10 cellular contexts compared by ENCODE assay signal in genomic region chr17:82583720-82584234, GRCh38.
DNase-seq lines count a peak whose midpoint lies in the region; ATAC-seq and TF ChIP-seq lines count a peak whose summit lies in the region.
"Had no signal": no experiment of that assay in that cellular context is flagged by ENCODE, and none has a peak within 500 bp of the region (broad histone marks: within the 10 kb centered on the region; RNA-seq: fewer than 3 reads in every experiment).

No MANE protein-coding gene starts in this region.

- no peak overlapping the region for H3K4me3 Mint-ChIP-seq in activated naive CD4-positive, alpha-beta T cell treated with anti-CD3 and anti-CD28 coated beads, Interleukin-2, amount 10 ng/mL, durations not matched to agents 7 days and 5 days
- no peak overlapping the region for H3K4me3 Mint-ChIP-seq in activated CD8-positive, alpha-beta T cell treated with anti-CD3 and anti-CD28 coated beads for 36 hours
- H3K4me3 Mint-ChIP-seq in T-helper 2 cell treated with Interferon-gamma antibody and Interleukin-4, amounts not matched to agents 5 μg/mL and 100 μg/mL, for 36 hours, result no peak overlapping the region
- H3K4me3 Mint-ChIP-seq in mesothelial cell of epicardium, result no peak overlapping the region

- no peaks in the 10 kb centered on the region for H3K9me3 Mint-ChIP-seq in activated naive CD4-positive, alpha-beta T cell treated with anti-CD3 and anti-CD28 coated beads, Interleukin-2, amount 10 ng/mL, durations not matched to agents 7 days and 5 days
- H3K9me3 Mint-ChIP-seq in activated CD8-positive, alpha-beta T cell treated with anti-CD3 and anti-CD28 coated beads for 36 hours, result no peaks in the 10 kb centered on the region
- H3K9me3 Mint-ChIP-seq in T-helper 2 cell treated with Interferon-gamma antibody and Interleukin-4, amounts not matched to agents 5 μg/mL and 100 μg/mL, for 36 hours, result no peaks in the 10 kb centered on the region
- H3K9me3 Mint-ChIP-seq in mesothelial cell of epicardium, result no peaks in the 10 kb centered on the region

- POLR2A ChIA-PET in activated CD8-positive, alpha-beta T cell treated with anti-CD3 and anti-CD28 coated beads for 36 hours (lab: Charles Lee), result no interaction called here

- peaks cover 30% of the 10 kb centered on the region for H3K36me3 Mint-ChIP-seq in activated naive CD4-positive, alpha-beta T cell treated with anti-CD3 and anti-CD28 coated beads, Interleukin-2, amount 10 ng/mL, durations not matched to agents 7 days and 5 days
- H3K36me3 Mint-ChIP-seq in activated CD8-positive, alpha-beta T cell treated with anti-CD3 and anti-CD28 coated beads for 36 hours (ENCODE audit: low read depth), result peaks cover 28% of the 10 kb centered on the region
- H3K36me3 Mint-ChIP-seq in T-helper 2 cell treated with Interferon-gamma antibody and Interleukin-4, amounts not matched to agents 5 μg/mL and 100 μg/mL, for 36 hours (ENCODE audit: low read depth), result peaks cover 31% of the 10 kb centered on the region
- H3K36me3 Mint-ChIP-seq in mesothelial cell of epicardium, result peaks cover 32% of the 10 kb centered on the region

- CTCF ChIA-PET in activated naive CD4-positive, alpha-beta T cell treated with anti-CD3 and anti-CD28 coated beads, Interleukin-2, amount 10 ng/mL, durations not matched to agents 7 days and 5 days (lab: Charles Lee), result no interaction called here
- CTCF ChIA-PET in activated CD8-positive, alpha-beta T cell treated with anti-CD3 and anti-CD28 coated beads for 36 hours (lab: Charles Lee), result no interaction called here

- H3K4me1 Mint-ChIP-seq in activated naive CD4-positive, alpha-beta T cell treated with anti-CD3 and anti-CD28 coated beads, Interleukin-2, amount 10 ng/mL, durations not matched to agents 7 days and 5 days, result peaks cover 6% of the 10 kb centered on the region
- peaks cover 22% of the 10 kb centered on the region for H3K4me1 Mint-ChIP-seq in activated CD8-positive, alpha-beta T cell treated with anti-CD3 and anti-CD28 coated beads for 36 hours (ENCODE audit: low read depth)
- H3K4me1 Mint-ChIP-seq in T-helper 2 cell treated with Interferon-gamma antibody and Interleukin-4, amounts not matched to agents 5 μg/mL and 100 μg/mL, for 36 hours (ENCODE audit: low read depth), result peaks cover 3% of the 10 kb centered on the region
- H3K4me1 Mint-ChIP-seq in mesothelial cell of epicardium, result no peaks in the 10 kb centered on the region

- peak; percentile 46 for DNase-seq in activated naive CD4-positive, alpha-beta T cell treated with Interleukin-2 at 50 U/mL for 16 hours
- no peak for DNase-seq in activated naive CD4-positive, alpha-beta T cell treated with anti-CD3 and anti-CD28 coated beads, Interleukin-2, amount 10 ng/mL, durations not matched to agents 7 days and 5 days
- peak; percentile 64 for DNase-seq in activated CD8-positive, alpha-beta T cell treated with anti-CD3 and anti-CD28 coated beads for 36 hours
- peak; percentile 54 to 94 (median 79) for DNase-seq in head of caudate nucleus
- DNase-seq in stimulated activated naive CD8-positive, alpha-beta T cell treated with anti-CD3 and anti-CD28 coated beads, Interleukin-15, Interleukin-2, amounts not matched to agents 100 U/mL and 50 U/mL, for 24 hours, result no peak
- no peak for DNase-seq in T-helper 2 cell treated with Interferon-gamma antibody and Interleukin-4, amounts not matched to agents 5 μg/mL and 100 μg/mL, for 36 hours (ENCODE audit: low spot score)
- DNase-seq in mesothelial cell of epicardium (ENCODE audit: low spot score in 2 of 2, unreplicated experiment in 2 of 2), result no peak
- DNase-seq: DMS79 treated with DMSO at 0.1 percent for 48 hours, NCI-H1092 had no signal

- ATAC-seq in activated CD8-positive, alpha-beta T cell treated with anti-CD3 and anti-CD28 coated beads for 36 hours, result peak; percentile 77
- ATAC-seq in stimulated activated naive CD8-positive, alpha-beta T cell treated with anti-CD3 and anti-CD28 coated beads, Interleukin-15, Interleukin-2, amounts not matched to agents 100 U/mL and 50 U/mL, for 24 hours, result peak; percentile 67
- ATAC-seq in GM21576 (IDR thresholded peaks at IDR 0.05; ENCODE audit: unreplicated experiment), result no peak

- no peak for TF ChIP-seq CTCF in activated CD8-positive, alpha-beta T cell treated with anti-CD3 and anti-CD28 coated beads for 36 hours (IDR thresholded peaks at IDR 0.05)
- TF ChIP-seq CTCF in mesothelial cell of epicardium (IDR thresholded peaks at IDR 0.05; ENCODE audit: unreplicated experiment), result no peak

- H3K27ac Mint-ChIP-seq in activated naive CD4-positive, alpha-beta T cell treated with anti-CD3 and anti-CD28 coated beads, Interleukin-2, amount 10 ng/mL, durations not matched to agents 7 days and 5 days, result no peak overlapping the region
- H3K27ac Mint-ChIP-seq in activated CD8-positive, alpha-beta T cell treated with anti-CD3 and anti-CD28 coated beads for 36 hours, result peak overlapping the region; percentile 50
- no peak overlapping the region for H3K27ac Mint-ChIP-seq in T-helper 2 cell treated with Interferon-gamma antibody and Interleukin-4, amounts not matched to agents 5 μg/mL and 100 μg/mL, for 36 hours
- no peak overlapping the region for H3K27ac Mint-ChIP-seq in mesothelial cell of epicardium

- H3K27me3 Mint-ChIP-seq in activated naive CD4-positive, alpha-beta T cell treated with anti-CD3 and anti-CD28 coated beads, Interleukin-2, amount 10 ng/mL, durations not matched to agents 7 days and 5 days, result no peaks in the 10 kb centered on the region
- H3K27me3 Mint-ChIP-seq in activated CD8-positive, alpha-beta T cell treated with anti-CD3 and anti-CD28 coated beads for 36 hours, result no peaks in the 10 kb centered on the region
- no peaks in the 10 kb centered on the region for H3K27me3 Mint-ChIP-seq in T-helper 2 cell treated with Interferon-gamma antibody and Interleukin-4, amounts not matched to agents 5 μg/mL and 100 μg/mL, for 36 hours (ENCODE audit: low read depth)
- H3K27me3 Mint-ChIP-seq in mesothelial cell of epicardium (ENCODE audit: low read depth), result no peaks in the 10 kb centered on the region

- intact Hi-C loops in activated CD8-positive, alpha-beta T cell treated with anti-CD3 and anti-CD28 coated beads for 36 hours (cut with micrococcal nuclease), result no loop called here
- intact Hi-C loops in head of caudate nucleus (cut with DNase I), result no loop called here

Comparison
In these comparisons a context has a peak if more than half of its experiments do, and no peak if none do; other contexts are left out.
1. DNase-seq: peak in activated naive CD4-positive, alpha-beta T cell treated with Interleukin-2 at 50 U/mL for 16 hours (single experiment), activated CD8-positive, alpha-beta T cell treated with anti-CD3 and anti-CD28 coated beads for 36 hours (single experiment) and head of caudate nucleus (42 of 42); none in activated naive CD4-positive, alpha-beta T cell treated with anti-CD3 and anti-CD28 coated beads, Interleukin-2, amount 10 ng/mL, durations not matched to agents 7 days and 5 days (single experiment), stimulated activated naive CD8-positive, alpha-beta T cell treated with anti-CD3 and anti-CD28 coated beads, Interleukin-15, Interleukin-2, amounts not matched to agents 100 U/mL and 50 U/mL, for 24 hours (single experiment), T-helper 2 cell treated with Interferon-gamma antibody and Interleukin-4, amounts not matched to agents 5 μg/mL and 100 μg/mL, for 36 hours (single experiment) and mesothelial cell of epicardium (0 of 2).